ENCODE assay signal across 20 cellular contexts in the genomic region with DNA sequence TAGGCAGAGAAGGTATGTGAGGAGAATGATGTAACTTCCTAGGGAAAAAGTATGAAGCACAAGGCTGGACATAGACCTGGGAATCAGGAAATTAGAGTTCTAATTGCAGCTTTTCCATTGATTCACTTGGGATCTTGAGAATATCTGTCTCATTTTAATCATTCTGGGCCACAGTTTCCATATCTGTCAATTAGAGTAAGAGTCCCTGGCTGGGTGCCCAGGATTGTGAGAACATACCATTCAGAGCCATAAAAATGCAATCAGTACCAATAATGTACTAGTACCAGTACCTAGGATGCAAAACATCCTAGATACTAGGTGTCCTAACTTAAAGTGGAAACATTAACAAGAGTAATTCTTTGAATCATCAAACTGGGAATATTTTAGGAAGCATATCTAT. TPM values are rescaled to one million over a fixed set of nuclear protein-coding genes. Genes with fewer than 3 reads are reported as not detected.
DNase-seq lines count a peak whose midpoint lies in the region; ATAC-seq, FAIRE-seq and TF ChIP-seq lines count a peak whose summit lies in the region.
"Had no signal": no experiment of that assay in that cellular context is flagged by ENCODE, and none has a peak within 500 bp of the region (broad histone marks: within the 10 kb centered on the region; RNA-seq: fewer than 3 reads in every experiment).

No MANE protein-coding gene starts in this region.

- H3K27me3 Mint-ChIP-seq in astrocyte (ENCODE audit: low read depth, unreplicated experiment): no peaks in the 10 kb centered on the region

- no peaks in the 10 kb centered on the region for H3K9me3 ChIP-seq in astrocyte (ENCODE audit: insufficient read depth, low read depth, low read length)
- H3K9me3 ChIP-seq in stomach: no peaks in the 10 kb centered on the region
- H3K9me3 ChIP-seq: BLaER1 treated with 17β-estradiol and CSF1 and Interleukin-3, amounts not matched to agents 10 nM and 100 nM; thyroid gland had no signal

- H2AFZ ChIP-seq in astrocyte (ENCODE audit: low read depth, low read length): no peak overlapping the region

- no peak overlapping the region for H3K4me3 Mint-ChIP-seq in astrocyte (ENCODE audit: unreplicated experiment)
- H3K4me3 Mint-ChIP-seq: immature natural killer cell, T-helper 17 cell had no signal

- peak overlapping the region; percentile 65 for H3K27ac Mint-ChIP-seq in astrocyte (ENCODE audit: unreplicated experiment)
- H3K27ac Mint-ChIP-seq: activated T-helper 2 cell treated with anti-CD3 and anti-CD28 coated beads, Interferon-gamma antibody, Interleukin-2, Interleukin-4, amounts not matched to agents 10 μg/mL and 5 μg/mL and 100 μg/mL, durations not matched to agents 14 hours and 24 hours and 36 hours; immature natural killer cell; T-helper 17 cell had no signal

- no peak for TF ChIP-seq EP300 in stomach (IDR thresholded peaks at IDR 0.05)

- peak; percentile 7 for DNase-seq in NCI-H1092 (lab: John Stamatoyannopoulos, UW)
- no peak for DNase-seq in astrocyte (ENCODE audit: low read depth)
- peak; percentile 57 for DNase-seq in left cardiac atrium
- DNase-seq in stomach: no peak
- DNase-seq in NCI-H1417 treated with DMSO at 0.1 percent for 48 hours (lab: John Stamatoyannopoulos, UW): no peak
- DNase-seq in KBM-7: no peak
- DNase-seq: activated CD4-positive, CD25-positive, alpha-beta regulatory T cell; DMS153; HCEC 1CT; immature natural killer cell; midbrain; NCI-H2171; NK-92 treated with Interleukin-12 subunit alpha and Interleukin-12 subunit beta, amount 100 ng/mL, for 24 hours; stimulated activated CD4-positive, alpha-beta T cell treated with anti-CD3 and anti-CD28 coated beads, Interleukin-4, amount 100 ng/mL, for 24 hours; T-helper 17 cell; thyroid gland had no signal

- H4K20me1 ChIP-seq in astrocyte (ENCODE audit: insufficient read depth, low read length): peaks cover 43% of the 10 kb centered on the region
- H4K20me1 ChIP-seq: BLaER1 treated with 17β-estradiol and CSF1 and Interleukin-3, amounts not matched to agents 10 nM and 100 nM had no signal

- H3K27ac ChIP-seq in astrocyte (ENCODE audit: low read depth, low read length) (no peak overlapping the region), stomach (peak overlapping the region in 4 of 5 donors; percentile 23 to 85 (median 32))
- H3K27ac ChIP-seq: BLaER1 treated with 17β-estradiol and CSF1 and Interleukin-3, amounts not matched to agents 10 nM and 100 nM had no signal

- H3K4me1 ChIP-seq in astrocyte (ENCODE audit: insufficient read depth, low read length) (peaks cover 3% of the 10 kb centered on the region), stomach (peaks cover 0 to 44% (median 7%) of the 10 kb centered on the region in 4 donors)

- peaks cover 83% of the 10 kb centered on the region for H3K79me2 ChIP-seq in astrocyte (ENCODE audit: insufficient read depth, low read length)

- ATAC-seq in left cardiac atrium (no peak), HG03108 (IDR thresholded peaks at IDR 0.05; ENCODE audit: unreplicated experiment) (no peak)
- ATAC-seq: T-helper 17 cell had no signal

- intact Hi-C loops in left cardiac atrium (cut with DNase I): no loop called here
- intact Hi-C loops in stomach (cut with DNase I; ENCODE audit: low total_unique reads): no loop called here

- H3K36me3 ChIP-seq in astrocyte (ENCODE audit: insufficient read depth, low read length) (peaks cover 55% of the 10 kb centered on the region), stomach (peaks cover 0 to 6% (median 3%) of the 10 kb centered on the region in 4 donors)
- H3K36me3 ChIP-seq: BLaER1 treated with 17β-estradiol and CSF1 and Interleukin-3, amounts not matched to agents 10 nM and 100 nM had no signal

- no peak for TF ChIP-seq POLR2A in stomach (IDR thresholded peaks at IDR 0.05)

- in situ Hi-C loops in KBM-7 (cut with MboI; ENCODE audit: low pct_unique_long_range_greater_than_20kb, low sequenced_read_pairs): loop anchor here (25.0 kb wide), 1 partner anchor 292 kb away; no protein-coding TSS in a partner anchor

- H3K27me3 ChIP-seq in astrocyte (ENCODE audit: insufficient read depth, low read length) (no peaks in the 10 kb centered on the region), stomach (no peaks in the 10 kb centered on the region)
- H3K27me3 ChIP-seq: BLaER1 treated with 17β-estradiol and CSF1 and Interleukin-3, amounts not matched to agents 10 nM and 100 nM; thyroid gland had no signal

- TF ChIP-seq CTCF in astrocyte (IDR thresholded peaks at IDR 0.05; ENCODE audit: insufficient read depth, low read depth, low read length) (no peak), stomach (IDR thresholded peaks at IDR 0.05) (no peak)

- H3K4me3 ChIP-seq in astrocyte (ENCODE audit: insufficient read depth, low read depth, low read length) (no peak overlapping the region), stomach (no peak overlapping the region)
- H3K4me3 ChIP-seq: BLaER1 treated with 17β-estradiol and CSF1 and Interleukin-3, amounts not matched to agents 10 nM and 100 nM; thyroid gland had no signal

- no peak overlapping the region for H3K9ac ChIP-seq in astrocyte (ENCODE audit: low read length)
- H3K9ac ChIP-seq: BLaER1 treated with 17β-estradiol and CSF1 and Interleukin-3, amounts not matched to agents 10 nM and 100 nM had no signal

- no peak overlapping the region for H3K4me2 ChIP-seq in astrocyte (ENCODE audit: low read length)

- FAIRE-seq in astrocyte (lab: Jason Lieb, UNC): no peak
- FAIRE-seq: endometrium had no signal

- peaks cover 16% of the 10 kb centered on the region for H3K36me3 Mint-ChIP-seq in astrocyte (ENCODE audit: low read depth, unreplicated experiment)
- H3K36me3 Mint-ChIP-seq: immature natural killer cell had no signal

- H3K9me3 Mint-ChIP-seq in astrocyte (ENCODE audit: unreplicated experiment): no peaks in the 10 kb centered on the region
- H3K9me3 Mint-ChIP-seq: activated T-helper 2 cell treated with anti-CD3 and anti-CD28 coated beads, Interferon-gamma antibody, Interleukin-2, Interleukin-4, amounts not matched to agents 10 μg/mL and 5 μg/mL and 100 μg/mL, durations not matched to agents 14 hours and 24 hours and 36 hours; immature natural killer cell had no signal

- peaks cover 19% of the 10 kb centered on the region for H3K4me1 Mint-ChIP-seq in astrocyte (ENCODE audit: low read depth, unreplicated experiment)
- H3K4me1 Mint-ChIP-seq: immature natural killer cell, T-helper 17 cell had no signal

RNA-seq across cellular contexts. Expression of a gene that starts 29.6 kb away (rescaled TPM):
- 384 and 472 TPM in 2 replicates for total RNA-seq in astrocyte
- total RNA-seq in left cardiac atrium: 100 to 1,000 TPM; 423 to 465 TPM
- 100 to 1,000 TPM in 4 of 5 donors, 10 to 100 TPM in 1; 49.2 to 719 (median 267) TPM for total RNA-seq in stomach
- polyA plus RNA-seq in stomach: 10 to 100 TPM; 18.5 to 73.2 (median 33.5) TPM

RNA-seq across cellular contexts. Expression of a gene that starts 54.9 kb away (rescaled TPM):
- 152 and 161 TPM in 2 replicates for total RNA-seq in astrocyte
- total RNA-seq in left cardiac atrium: 100 to 1,000 TPM; 167 to 244 TPM
- 10 to 100 TPM; 26.3 to 90.1 (median 32.7) TPM for total RNA-seq in stomach
- polyA plus RNA-seq in stomach: 10 to 100 TPM; 15.7 to 21.9 (median 18.0) TPM
- total RNA-seq: activated T-helper 2 cell treated with anti-CD3 and anti-CD28 coated beads, Interferon-gamma antibody, Interleukin-2, Interleukin-4, amounts not matched to agents 10 μg/mL and 5 μg/mL and 100 μg/mL, durations not matched to agents 14 hours and 24 hours and 36 hours had no signal
- polyA plus RNA-seq: immature natural killer cell had no signal

Comparison
In these comparisons a context has a peak if more than half of its experiments do, and no peak if none do; other contexts are left out.
1. DNase-seq: peak in NCI-H1092 (single experiment) and left cardiac atrium (single experiment); none in astrocyte (single experiment), stomach (single experiment), NCI-H1417 treated with DMSO at 0.1 percent for 48 hours (single experiment) and KBM-7 (single experiment).